Comparison of ENCODE assay signal across 10 cellular contexts in the genomic region with DNA sequence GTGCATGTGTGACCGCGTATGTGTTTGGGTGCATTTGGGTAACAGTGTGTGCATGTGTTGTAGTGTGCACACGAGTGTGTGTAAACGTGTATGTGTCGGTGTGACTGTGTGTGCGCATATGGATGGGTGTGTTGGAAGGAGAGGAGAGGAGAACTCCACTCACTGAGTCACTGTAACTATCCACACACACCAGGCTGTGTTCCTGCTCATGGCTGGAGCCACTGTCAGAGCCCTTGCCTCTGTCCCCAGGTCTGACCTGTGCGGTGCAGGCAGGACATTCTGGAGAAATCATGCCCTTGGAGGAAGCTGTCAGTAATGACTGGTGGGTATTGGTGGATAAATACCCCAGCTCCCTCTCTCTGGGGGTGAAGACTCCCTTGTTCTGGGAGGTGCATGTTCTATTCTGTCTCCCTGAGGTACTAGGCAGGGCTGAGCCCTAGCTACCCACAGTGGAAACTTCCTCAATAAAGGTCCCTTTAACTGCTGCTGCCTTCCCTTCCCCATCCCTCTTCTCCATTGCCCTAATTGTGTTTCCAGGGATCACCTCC. TPM values are rescaled to one million over a fixed set of nuclear protein-coding genes. Genes with fewer than 3 reads are reported as not detected.
A peak's percentile ranks its signal among the peaks of the same experiment; 100 is the strongest.
DNase-seq lines count a peak whose midpoint lies in the region; ATAC-seq, FAIRE-seq and TF ChIP-seq lines count a peak whose summit lies in the region.
"Had no signal": no experiment of that assay in that cellular context is flagged by ENCODE, and none has a peak within 500 bp of the region (broad histone marks: within the 10 kb centered on the region; RNA-seq: fewer than 3 reads in every experiment).

No MANE protein-coding gene starts in this region.

- H3K36me3 Mint-ChIP-seq in T-helper 1 cell treated with Interleukin-12 subunit alpha and Interleukin-12 subunit beta and Interleukin-4 antibody, amounts not matched to agents 30 μg/mL and 1 μg/mL, for 36 hours (ENCODE audit: low read depth): no peaks in the 10 kb centered on the region
- H3K36me3 Mint-ChIP-seq in activated T-helper 1 cell treated with anti-CD3 and anti-CD28 coated beads, Interleukin-12 subunit alpha, Interleukin-12 subunit beta, Interleukin-2, Interleukin-4 antibody, amounts not matched to agents 30 ng/mL and 10 ng/mL and 1 ng/mL, durations not matched to agents 14 hours and 24 hours and 36 hours (ENCODE audit: low read depth): no peaks in the 10 kb centered on the region
- H3K36me3 Mint-ChIP-seq in natural killer cell: no peaks in the 10 kb centered on the region

- TF ChIP-seq CTCF in natural killer cell (IDR thresholded peaks at IDR 0.05): no peak

- peaks cover 33% of the 10 kb centered on the region for H3K27me3 ChIP-seq in HUES6 (ENCODE audit: control insufficient read depth, insufficient read depth, low read length)

- H3K4me3 Mint-ChIP-seq in T-helper 1 cell treated with Interleukin-12 subunit alpha and Interleukin-12 subunit beta and Interleukin-4 antibody, amounts not matched to agents 30 μg/mL and 1 μg/mL, for 36 hours: peak overlapping the region; percentile 85
- H3K4me3 Mint-ChIP-seq in activated T-helper 1 cell treated with anti-CD3 and anti-CD28 coated beads, Interleukin-12 subunit alpha, Interleukin-12 subunit beta, Interleukin-2, Interleukin-4 antibody, amounts not matched to agents 30 ng/mL and 10 ng/mL and 1 ng/mL, durations not matched to agents 14 hours and 24 hours and 36 hours: peak overlapping the region; percentile 82
- H3K4me3 Mint-ChIP-seq in natural killer cell: peak overlapping the region; percentile 86
- H3K4me3 Mint-ChIP-seq: nephron progenitor cell had no signal

- H3K4me1 ChIP-seq in HUES6 (ENCODE audit: control insufficient read depth, insufficient read depth, low read length): 0 out of 2 replicates have a peak, but pooled peaks cover 2% of the 10 kb centered on the region

- no peak overlapping the region for H3K27ac Mint-ChIP-seq in T-helper 1 cell treated with Interleukin-12 subunit alpha and Interleukin-12 subunit beta and Interleukin-4 antibody, amounts not matched to agents 30 μg/mL and 1 μg/mL, for 36 hours
- peak overlapping the region; percentile 83 for H3K27ac Mint-ChIP-seq in activated T-helper 1 cell treated with anti-CD3 and anti-CD28 coated beads, Interleukin-12 subunit alpha, Interleukin-12 subunit beta, Interleukin-2, Interleukin-4 antibody, amounts not matched to agents 30 ng/mL and 10 ng/mL and 1 ng/mL, durations not matched to agents 14 hours and 24 hours and 36 hours
- H3K27ac Mint-ChIP-seq in natural killer cell: peak overlapping the region; percentile 81 to 84
- H3K27ac Mint-ChIP-seq: nephron progenitor cell had no signal

- no peak for FAIRE-seq in RCC 7860 (lab: Jason Lieb, UNC)

- H3K27me3 Mint-ChIP-seq in T-helper 1 cell treated with Interleukin-12 subunit alpha and Interleukin-12 subunit beta and Interleukin-4 antibody, amounts not matched to agents 30 μg/mL and 1 μg/mL, for 36 hours (ENCODE audit: low read depth): peaks cover 14% of the 10 kb centered on the region
- H3K27me3 Mint-ChIP-seq in activated T-helper 1 cell treated with anti-CD3 and anti-CD28 coated beads, Interleukin-12 subunit alpha, Interleukin-12 subunit beta, Interleukin-2, Interleukin-4 antibody, amounts not matched to agents 30 ng/mL and 10 ng/mL and 1 ng/mL, durations not matched to agents 14 hours and 24 hours and 36 hours (ENCODE audit: insufficient read depth): peaks cover 9% of the 10 kb centered on the region
- no peaks in the 10 kb centered on the region for H3K27me3 Mint-ChIP-seq in natural killer cell (ENCODE audit: low read depth in 2 of 2)

- ATAC-seq in natural killer cell: no peak

- H3K4me3 ChIP-seq in HUES6 (ENCODE audit: low read depth, low read length): peak overlapping the region; percentile 49

- H3K27ac ChIP-seq in HUES6 (ENCODE audit: low read depth, low read length): no peak overlapping the region
- H3K27ac ChIP-seq: 22Rv1 had no signal

- H3K9me3 Mint-ChIP-seq in T-helper 1 cell treated with Interleukin-12 subunit alpha and Interleukin-12 subunit beta and Interleukin-4 antibody, amounts not matched to agents 30 μg/mL and 1 μg/mL, for 36 hours: no peaks in the 10 kb centered on the region
- H3K9me3 Mint-ChIP-seq in activated T-helper 1 cell treated with anti-CD3 and anti-CD28 coated beads, Interleukin-12 subunit alpha, Interleukin-12 subunit beta, Interleukin-2, Interleukin-4 antibody, amounts not matched to agents 30 ng/mL and 10 ng/mL and 1 ng/mL, durations not matched to agents 14 hours and 24 hours and 36 hours: no peaks in the 10 kb centered on the region
- H3K9me3 Mint-ChIP-seq in natural killer cell: no peaks in the 10 kb centered on the region

- intact Hi-C loops in activated T-helper 1 cell treated with anti-CD3 and anti-CD28 coated beads, Interleukin-12 subunit alpha, Interleukin-12 subunit beta, Interleukin-2, Interleukin-4 antibody, amounts not matched to agents 30 ng/mL and 10 ng/mL and 1 ng/mL, durations not matched to agents 14 hours and 24 hours and 36 hours (cut with micrococcal nuclease): loop anchor here (1.0 to 5.0 kb wide), 9 partner anchors 44 to 464 kb away; no protein-coding TSS in a partner anchor
- intact Hi-C loops in natural killer cell (cut with micrococcal nuclease): loop anchor here (1.0 to 5.0 kb wide), 5 partner anchors 44 to 464 kb away; partner anchors contain the start of gene PGLYRP2

- no peaks in the 10 kb centered on the region for H3K9me3 ChIP-seq in HUES6 (ENCODE audit: control insufficient read depth, insufficient read depth, low read depth, low read length)

- H3K36me3 ChIP-seq in HUES6 (ENCODE audit: control insufficient read depth, insufficient read depth, low read length): no peaks in the 10 kb centered on the region

- DNase-seq in T-helper 1 cell (no peak), natural killer cell (no peak), cerebellum (ENCODE audit: low spot score) (no peak), RCC 7860 (ENCODE audit: low spot score) (no peak), retina (no peak)
- DNase-seq in activated T-helper 1 cell treated with anti-CD3 and anti-CD28 coated beads, Interleukin-12 subunit alpha, Interleukin-12 subunit beta, Interleukin-2, Interleukin-4 antibody, amounts not matched to agents 30 ng/mL and 10 ng/mL and 1 ng/mL, durations not matched to agents 14 hours and 24 hours and 36 hours (ENCODE audit: low spot score): no peak

- H3K4me1 Mint-ChIP-seq in T-helper 1 cell treated with Interleukin-12 subunit alpha and Interleukin-12 subunit beta and Interleukin-4 antibody, amounts not matched to agents 30 μg/mL and 1 μg/mL, for 36 hours (ENCODE audit: low read depth): peaks cover 20% of the 10 kb centered on the region
- peaks cover 22% of the 10 kb centered on the region for H3K4me1 Mint-ChIP-seq in activated T-helper 1 cell treated with anti-CD3 and anti-CD28 coated beads, Interleukin-12 subunit alpha, Interleukin-12 subunit beta, Interleukin-2, Interleukin-4 antibody, amounts not matched to agents 30 ng/mL and 10 ng/mL and 1 ng/mL, durations not matched to agents 14 hours and 24 hours and 36 hours (ENCODE audit: low read depth)
- peaks cover 21 to 27% of the 10 kb centered on the region in 2 donors for H3K4me1 Mint-ChIP-seq in natural killer cell
- H3K4me1 Mint-ChIP-seq: nephron progenitor cell had no signal

- H3K9ac ChIP-seq in HUES6 (ENCODE audit: low read length): no peak overlapping the region

RNA-seq across cellular contexts. Expression of gene CYP4F22, which starts 48.4 kb away (rescaled TPM):
- total RNA-seq in activated T-helper 1 cell treated with anti-CD3 and anti-CD28 coated beads, Interleukin-12 subunit alpha, Interleukin-12 subunit beta, Interleukin-2, Interleukin-4 antibody, amounts not matched to agents 30 ng/mL and 10 ng/mL and 1 ng/mL, durations not matched to agents 14 hours and 24 hours and 36 hours: 0.10 TPM in 1 of 2 replicates, not detected in the other
- total RNA-seq in natural killer cell (1 to 10 TPM; 2.2 to 3.1 (median 2.6) TPM), cerebellum (not detected)

RNA-seq across cellular contexts. Expression of gene CYP4F8, which starts 58.3 kb away (rescaled TPM):
- total RNA-seq in activated T-helper 1 cell treated with anti-CD3 and anti-CD28 coated beads, Interleukin-12 subunit alpha, Interleukin-12 subunit beta, Interleukin-2, Interleukin-4 antibody, amounts not matched to agents 30 ng/mL and 10 ng/mL and 1 ng/mL, durations not matched to agents 14 hours and 24 hours and 36 hours: not detected in 2 replicates
- total RNA-seq in natural killer cell (not detected), cerebellum (not detected)
